Comparison of ENCODE assay signal across 13 cellular contexts in the genomic region with DNA sequence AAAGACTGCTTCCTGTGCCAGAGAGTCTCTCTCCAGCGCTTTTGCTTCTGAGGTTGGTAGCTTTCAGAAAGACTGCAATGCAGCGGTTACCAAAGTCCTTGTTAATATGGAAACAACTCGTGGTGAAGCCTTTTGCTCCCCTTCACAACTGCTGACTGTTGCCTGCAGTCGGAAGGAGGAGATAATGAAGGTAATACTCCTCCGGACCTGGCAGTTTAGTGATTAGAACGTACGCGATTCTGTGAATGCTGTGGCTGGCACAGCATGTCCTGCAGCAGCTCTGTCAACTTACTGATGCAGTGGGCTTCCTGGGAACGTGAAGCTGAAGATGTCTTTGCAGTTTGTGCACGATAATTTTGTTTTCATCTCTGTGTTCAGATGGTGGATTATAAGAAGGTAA. TPM values are rescaled to one million over a fixed set of nuclear protein-coding genes. Genes with fewer than 3 reads are reported as not detected.
A peak's percentile ranks its signal among the peaks of the same experiment; 100 is the strongest.
DNase-seq lines count a peak whose midpoint lies in the region; ATAC-seq and TF ChIP-seq lines count a peak whose summit lies in the region.
"Had no signal": no experiment of that assay in that cellular context is flagged by ENCODE, and none has a peak within 500 bp of the region (broad histone marks: within the 10 kb centered on the region; RNA-seq: fewer than 3 reads in every experiment).

No MANE protein-coding gene starts in this region.

- H4K20me1 ChIP-seq in GM23248 (ENCODE audit: insufficient read depth) = 0 out of 2 replicates have a peak, but pooled peaks cover 3% of the 10 kb centered on the region

- no peak for ATAC-seq in T-helper 17 cell
- ATAC-seq in left colon = peak; percentile 30
- no peak for ATAC-seq in GM21447 (IDR thresholded peaks at IDR 0.05; ENCODE audit: unreplicated experiment)
- ATAC-seq: naive thymus-derived CD4-positive, alpha-beta T cell had no signal

- in situ Hi-C loops in GM23248 (cut with MboI) = no loop called here

- H3K9me3 ChIP-seq in T-helper 17 cell (ENCODE audit: control insufficient read depth, low read length, poor library complexity, severe bottlenecking) = no peaks in the 10 kb centered on the region
- no peaks in the 10 kb centered on the region for H3K9me3 ChIP-seq in GM23248 (ENCODE audit: low read depth)

- no peak for DNase-seq in activated naive CD4-positive, alpha-beta T cell (lab: John Stamatoyannopoulos, UW)
- DNase-seq in T-helper 17 cell (no peak), left colon (no peak), type B pancreatic cell (ENCODE audit: extremely low spot score, unreplicated experiment) (no peak), GM23248 (no peak), NAMALWA (ENCODE audit: low spot score) (no peak)
- DNase-seq: activated CD4-positive, alpha-beta T cell treated with anti-CD3 and anti-CD28 coated beads for 1 hour; activated gamma-delta T cell; naive thymus-derived CD4-positive, alpha-beta T cell; NCI-H1436 treated with DMSO at 0.1 percent for 48 hours; stimulated activated CD4-positive, alpha-beta T cell treated with anti-CD3 and anti-CD28 coated beads, Interleukin-2, amount 100 ng/mL, for 24 hours had no signal

- H3K79me2 ChIP-seq in GM23248 (ENCODE audit: insufficient read depth) = peaks cover 78% of the 10 kb centered on the region

- 82 to 84% methylated on average over 10 of the region's 10 CpGs for WGBS in GM23248 (ENCODE audit: low coverage in 1 of 2, low lambda C conversion rate in 2 of 2, missing lambda C conversion rate in 2 of 2), 2 experiments

- intact Hi-C loops in left colon (cut with DNase I, micrococcal nuclease) = no loop called here

- peaks cover 11% of the 10 kb centered on the region for H3K4me1 ChIP-seq in GM23248 (ENCODE audit: insufficient read depth)

- H3K4me3 ChIP-seq in GM23248 = no peak overlapping the region

- no peak overlapping the region for H2AFZ ChIP-seq in GM23248

- H3K9ac ChIP-seq in GM23248 = no peak overlapping the region

- no peak overlapping the region for H3K4me2 ChIP-seq in GM23248 (ENCODE audit: unreplicated experiment)

- no peak overlapping the region for H3K27ac ChIP-seq in GM23248

- no peak for TF ChIP-seq CTCF in type B pancreatic cell (conservative IDR thresholded peaks at IDR 0.05)

- no peaks in the 10 kb centered on the region for H3K9me3 Mint-ChIP-seq in activated naive CD4-positive, alpha-beta T cell treated with anti-CD3 and anti-CD28 coated beads, Interleukin-2, amount 50 U/mL, for 24 hours
- no peaks in the 10 kb centered on the region for H3K9me3 Mint-ChIP-seq in type B pancreatic cell
- H3K9me3 Mint-ChIP-seq: naive thymus-derived CD4-positive, alpha-beta T cell had no signal

- no peaks in the 10 kb centered on the region for H3K27me3 Mint-ChIP-seq in activated naive CD4-positive, alpha-beta T cell treated with anti-CD3 and anti-CD28 coated beads, Interleukin-2, amount 50 U/mL, for 24 hours
- H3K27me3 Mint-ChIP-seq in T-helper 17 cell (no peaks in the 10 kb centered on the region), type B pancreatic cell (no peaks in the 10 kb centered on the region)
- H3K27me3 Mint-ChIP-seq: naive thymus-derived CD4-positive, alpha-beta T cell had no signal

- H3F3A ChIP-seq in GM23248 (ENCODE audit: insufficient read depth) = 0 out of 2 replicates have a peak, but pooled peaks cover 4% of the 10 kb centered on the region

- no peaks in the 10 kb centered on the region for H3K36me3 ChIP-seq in GM23248 (ENCODE audit: low read depth)

- no peaks in the 10 kb centered on the region for H3K27me3 ChIP-seq in GM23248 (replicated peaks; ENCODE audit: insufficient read depth)

- peaks cover 74% of the 10 kb centered on the region for H3K4me1 Mint-ChIP-seq in activated naive CD4-positive, alpha-beta T cell treated with anti-CD3 and anti-CD28 coated beads, Interleukin-2, amount 50 U/mL, for 24 hours
- H3K4me1 Mint-ChIP-seq in T-helper 17 cell = peaks cover 46% of the 10 kb centered on the region
- H3K4me1 Mint-ChIP-seq in type B pancreatic cell (ENCODE audit: unreplicated experiment) = peaks cover 42% of the 10 kb centered on the region

- H3K4me3 Mint-ChIP-seq in activated naive CD4-positive, alpha-beta T cell treated with anti-CD3 and anti-CD28 coated beads, Interleukin-2, amount 50 U/mL, for 24 hours = no peak overlapping the region
- peak overlapping the region; percentile 41 for H3K4me3 Mint-ChIP-seq in T-helper 17 cell
- peak overlapping the region; percentile 9 for H3K4me3 Mint-ChIP-seq in type B pancreatic cell
- H3K4me3 Mint-ChIP-seq: naive thymus-derived CD4-positive, alpha-beta T cell had no signal

- H3K9me2 ChIP-seq in GM23248 (ENCODE audit: insufficient read depth) = no peaks in the 10 kb centered on the region

- H3K27ac Mint-ChIP-seq in activated naive CD4-positive, alpha-beta T cell treated with anti-CD3 and anti-CD28 coated beads, Interleukin-2, amount 50 U/mL, for 24 hours = peak overlapping the region; percentile 81
- H3K27ac Mint-ChIP-seq in T-helper 17 cell (peak overlapping the region; percentile 24), type B pancreatic cell (no peak overlapping the region)

- H3K36me3 Mint-ChIP-seq in activated naive CD4-positive, alpha-beta T cell treated with anti-CD3 and anti-CD28 coated beads, Interleukin-2, amount 50 U/mL, for 24 hours = peaks cover 9% of the 10 kb centered on the region
- H3K36me3 Mint-ChIP-seq in T-helper 17 cell (ENCODE audit: low read depth) = no peaks in the 10 kb centered on the region
- peaks cover 7% of the 10 kb centered on the region for H3K36me3 Mint-ChIP-seq in type B pancreatic cell

RNA-seq across cellular contexts. Expression of a gene that starts 51.0 kb away (rescaled TPM):
- total RNA-seq in T-helper 17 cell = 10 to 100 TPM; 47.8 to 54.4 TPM
- 10 to 100 TPM; 22.6 to 31.6 TPM for total RNA-seq in left colon
- total RNA-seq in type B pancreatic cell (ENCODE audit: low replicate concordance) = 19.2 and 24.0 TPM in 2 replicates
- 17.9 and 18.6 TPM in 2 replicates for total RNA-seq in GM23248 (2014; rRNA removed; shearing (Covaris generic))
- 7.8 and 7.9 TPM in 2 replicates for polyA plus RNA-seq in GM23248 (2016; fragmentation: Nextera tagmentation; extraction: Ambion mirVana)
